In genomic region chr4:182174979-182175378, GRCh38 we compare ENCODE assay signal across 1 cellular context.
TF ChIP-seq lines count a peak whose summit lies in the region.

No MANE protein-coding gene starts in this region.

TF ChIP-seq in K562, 482 proteins besides CTCF, POLR2A, EP300 and RAD21 (continued from another document):
- no peak for TF ChIP-seq EGR1 (conservative IDR thresholded peaks at IDR 0.05)
- TF ChIP-seq HCFC1 (IDR thresholded peaks at IDR 0.05; ENCODE audit: low read depth, low read length): no peak
- TF ChIP-seq, protein P1, sequence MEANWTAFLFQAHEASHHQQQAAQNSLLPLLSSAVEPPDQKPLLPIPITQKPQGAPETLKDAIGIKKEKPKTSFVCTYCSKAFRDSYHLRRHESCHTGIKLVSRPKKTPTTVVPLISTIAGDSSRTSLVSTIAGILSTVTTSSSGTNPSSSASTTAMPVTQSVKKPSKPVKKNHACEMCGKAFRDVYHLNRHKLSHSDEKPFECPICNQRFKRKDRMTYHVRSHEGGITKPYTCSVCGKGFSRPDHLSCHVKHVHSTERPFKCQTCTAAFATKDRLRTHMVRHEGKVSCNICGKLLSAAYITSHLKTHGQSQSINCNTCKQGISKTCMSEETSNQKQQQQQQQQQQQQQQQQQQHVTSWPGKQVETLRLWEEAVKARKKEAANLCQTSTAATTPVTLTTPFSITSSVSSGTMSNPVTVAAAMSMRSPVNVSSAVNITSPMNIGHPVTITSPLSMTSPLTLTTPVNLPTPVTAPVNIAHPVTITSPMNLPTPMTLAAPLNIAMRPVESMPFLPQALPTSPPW (CRISPR knock-in tag; IDR thresholded peaks at IDR 0.05): no peak
- TF ChIP-seq MEIS2 (IDR thresholded peaks at IDR 0.05; ENCODE audit: partially characterized antibody): no peak
- no peak for TF ChIP-seq NONO (IDR thresholded peaks at IDR 0.05; ENCODE audit: low read depth in 2 of 2, low read length in 1 of 2)
- TF ChIP-seq MYC (IDR thresholded peaks at IDR 0.05; ENCODE audit: low read depth, low read length): no peak
- TF ChIP-seq MYC (CRISPR knock-in tag; IDR thresholded peaks at IDR 0.05; ENCODE audit: borderline replicate concordance, low read depth): no peak
- TF ChIP-seq BMI1 (IDR thresholded peaks at IDR 0.05; ENCODE audit: low read length): no peak
- no peak for TF ChIP-seq HOXB6 (CRISPR knock-in tag; IDR thresholded peaks at IDR 0.05; ENCODE audit: borderline replicate concordance)
- TF ChIP-seq IFI16 (CRISPR knock-in tag; IDR thresholded peaks at IDR 0.05): no peak
- no peak for TF ChIP-seq PRPF4 (IDR thresholded peaks at IDR 0.05; ENCODE audit: insufficient read depth, low read depth, low read length, poor library complexity, severe bottlenecking)
- TF ChIP-seq ETV6 (IDR thresholded peaks at IDR 0.05; ENCODE audit: borderline replicate concordance in 1 of 2, low read depth in 2 of 2, low read length in 1 of 2): no peak
- no peak for TF ChIP-seq ETV6 (CRISPR knock-in tag; IDR thresholded peaks at IDR 0.05; ENCODE audit: borderline replicate concordance)
- TF ChIP-seq NFIX (CRISPR knock-in tag; IDR thresholded peaks at IDR 0.05; ENCODE audit: low read depth): peak; percentile 27; the same call in 1 of the 2 replicates
- TF ChIP-seq ZNF212 (CRISPR knock-in tag; IDR thresholded peaks at IDR 0.05): no peak
- TF ChIP-seq HEY1 (CRISPR knock-in tag; IDR thresholded peaks at IDR 0.05; ENCODE audit: borderline replicate concordance): no peak
